16 cellular contexts compared by ENCODE assay signal in the genomic region with DNA sequence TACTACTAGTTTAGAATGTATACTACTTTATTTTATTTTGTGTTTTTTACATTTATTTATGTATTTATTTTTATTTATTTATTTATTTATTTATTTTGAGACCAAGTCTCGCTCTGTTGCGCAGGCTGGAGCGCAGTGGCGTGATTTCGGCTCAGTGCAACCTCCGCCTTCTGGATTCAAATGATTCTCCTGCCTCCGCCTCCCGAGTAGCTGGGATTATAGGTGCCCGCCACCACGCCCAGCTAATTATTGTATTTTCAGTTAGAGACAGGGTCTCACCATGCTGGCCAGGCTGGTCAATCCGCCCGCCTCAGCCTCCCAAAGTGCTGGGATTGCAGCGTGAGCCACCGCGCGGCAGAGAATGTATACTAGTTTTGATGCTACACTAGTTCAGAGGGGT.
"Had no signal": no experiment of that assay in that cellular context is flagged by ENCODE, and none has a peak within 500 bp of the region (broad histone marks: within the 10 kb centered on the region; RNA-seq: fewer than 3 reads in every experiment).

No MANE protein-coding gene starts in this region.

- H3K4me3 Mint-ChIP-seq: dendritic cell treated with granulocyte-macrophage colony-stimulating factor and Interleukin-4, amounts not matched to agents 40 ng/mL and 50 ng/mL, for 4 days had no signal

- H3K27ac ChIP-seq: neutrophil had no signal

- H3K9me3 ChIP-seq: neutrophil, right atrium auricular region, suprapubic skin, thyroid gland, upper lobe of left lung, uterus had no signal

- H3K4me1 Mint-ChIP-seq: stimulated activated effector memory CD8-positive, alpha-beta T cell treated with anti-CD3 and anti-CD28 coated beads, Interleukin-12 subunit alpha, Interleukin-12 subunit beta, amount 100 ng/mL, for 72 hours had no signal

- H3K27ac Mint-ChIP-seq: dendritic cell treated with granulocyte-macrophage colony-stimulating factor and Interleukin-4, amounts not matched to agents 40 ng/mL and 50 ng/mL, for 4 days; endodermal cell; naive thymus-derived CD4-positive, alpha-beta T cell; stimulated activated effector memory CD8-positive, alpha-beta T cell treated with anti-CD3 and anti-CD28 coated beads, Interleukin-12 subunit alpha, Interleukin-12 subunit beta, amount 100 ng/mL, for 72 hours had no signal

- H3K9me3 Mint-ChIP-seq: dendritic cell treated with granulocyte-macrophage colony-stimulating factor and Interleukin-4, amounts not matched to agents 40 ng/mL and 50 ng/mL, for 4 days; endodermal cell; stimulated activated effector memory CD8-positive, alpha-beta T cell treated with anti-CD3 and anti-CD28 coated beads, Interleukin-12 subunit alpha, Interleukin-12 subunit beta, amount 100 ng/mL, for 72 hours had no signal

- H3K27me3 ChIP-seq: right atrium auricular region, suprapubic skin, thyroid gland, upper lobe of left lung, uterus had no signal

- DNase-seq: foreskin melanocyte; hippocampal formation; naive thymus-derived CD4-positive, alpha-beta T cell; posterior cingulate gyrus; stimulated activated CD4-positive, alpha-beta T cell treated with anti-CD3 and anti-CD28 coated beads, Interleukin-4, amount 100 ng/mL, for 1 hour; stimulated activated CD8-positive, alpha-beta memory T cell treated with anti-CD3 and anti-CD28 coated beads, Interleukin-4, amount 100 ng/mL, for 48 hours; stimulated activated naive CD8-positive, alpha-beta T cell treated with anti-CD3 and anti-CD28 coated beads, Interleukin-15, Interleukin-2, amounts not matched to agents 100 U/mL and 50 U/mL, for 24 hours had no signal

- H3K36me3 Mint-ChIP-seq: naive thymus-derived CD4-positive, alpha-beta T cell; stimulated activated effector memory CD8-positive, alpha-beta T cell treated with anti-CD3 and anti-CD28 coated beads, Interleukin-12 subunit alpha, Interleukin-12 subunit beta, amount 100 ng/mL, for 72 hours had no signal

- ATAC-seq: naive thymus-derived CD4-positive, alpha-beta T cell; stimulated activated effector memory CD8-positive, alpha-beta T cell treated with anti-CD3 and anti-CD28 coated beads, Interleukin-12 subunit alpha, Interleukin-12 subunit beta, amount 100 ng/mL, for 72 hours; stimulated activated naive CD8-positive, alpha-beta T cell treated with anti-CD3 and anti-CD28 coated beads, Interleukin-15, Interleukin-2, amounts not matched to agents 100 U/mL and 50 U/mL, for 24 hours had no signal

- H3K36me3 ChIP-seq: neutrophil, right atrium auricular region, suprapubic skin, thyroid gland, upper lobe of left lung, uterus had no signal
